1 cellular context compared by ENCODE assay signal in the genomic region with DNA sequence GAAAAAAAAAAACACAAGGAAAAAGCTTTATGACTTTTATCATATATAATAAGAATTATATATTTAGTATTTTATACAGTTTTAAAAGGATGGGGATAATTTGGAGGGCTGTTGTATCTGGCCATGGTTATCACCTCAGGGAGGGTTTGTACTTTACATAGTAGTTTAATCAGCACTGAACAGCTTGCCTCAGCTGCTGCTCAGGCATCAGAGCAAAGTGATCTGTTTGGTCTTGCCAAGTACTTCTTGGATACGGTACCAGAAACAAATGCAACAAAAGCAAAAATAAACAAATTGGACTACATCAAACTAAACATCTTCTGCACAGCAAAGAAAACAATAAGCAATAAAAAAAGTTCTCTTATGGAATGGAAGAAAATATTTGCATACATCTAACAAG.
A peak's percentile ranks its signal among the peaks of the same experiment; 100 is the strongest.
TF ChIP-seq lines count a peak whose summit lies in the region.

No MANE protein-coding gene starts in this region.

TF ChIP-seq in K562, 482 proteins besides CTCF, POLR2A, EP300 and RAD21 (continued from another document):
- TF ChIP-seq, protein P1, sequence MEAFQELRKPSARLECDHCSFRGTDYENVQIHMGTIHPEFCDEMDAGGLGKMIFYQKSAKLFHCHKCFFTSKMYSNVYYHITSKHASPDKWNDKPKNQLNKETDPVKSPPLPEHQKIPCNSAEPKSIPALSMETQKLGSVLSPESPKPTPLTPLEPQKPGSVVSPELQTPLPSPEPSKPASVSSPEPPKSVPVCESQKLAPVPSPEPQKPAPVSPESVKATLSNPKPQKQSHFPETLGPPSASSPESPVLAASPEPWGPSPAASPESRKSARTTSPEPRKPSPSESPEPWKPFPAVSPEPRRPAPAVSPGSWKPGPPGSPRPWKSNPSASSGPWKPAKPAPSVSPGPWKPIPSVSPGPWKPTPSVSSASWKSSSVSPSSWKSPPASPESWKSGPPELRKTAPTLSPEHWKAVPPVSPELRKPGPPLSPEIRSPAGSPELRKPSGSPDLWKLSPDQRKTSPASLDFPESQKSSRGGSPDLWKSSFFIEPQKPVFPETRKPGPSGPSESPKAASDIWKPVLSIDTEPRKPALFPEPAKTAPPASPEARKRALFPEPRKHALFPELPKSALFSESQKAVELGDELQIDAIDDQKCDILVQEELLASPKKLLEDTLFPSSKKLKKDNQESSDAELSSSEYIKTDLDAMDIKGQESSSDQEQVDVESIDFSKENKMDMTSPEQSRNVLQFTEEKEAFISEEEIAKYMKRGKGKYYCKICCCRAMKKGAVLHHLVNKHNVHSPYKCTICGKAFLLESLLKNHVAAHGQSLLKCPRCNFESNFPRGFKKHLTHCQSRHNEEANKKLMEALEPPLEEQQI (IDR thresholded peaks at IDR 0.05) = peak; percentile 23; the same call in 1 of the 2 replicates
- TF ChIP-seq POLR2AphosphoS5 (IDR thresholded peaks at IDR 0.05; ENCODE audit: control insufficient read depth, insufficient read depth, low read depth, low read length) (0 out of 2 replicates have a peak, but pooled peaks have one; percentile 42), SMARCC2 (IDR thresholded peaks at IDR 0.05; ENCODE audit: low read depth) (peak; percentile 72; the same call in 1 of the 2 replicates), ARID1B (IDR thresholded peaks at IDR 0.05) (peak; percentile 91), ZHX1 (conservative IDR thresholded peaks at IDR 0.05; ENCODE audit: low read length) (no peak), RBM22 (IDR thresholded peaks at IDR 0.05; ENCODE audit: low read depth, low read length, poor library complexity, severe bottlenecking) (no peak), NCOR1 (IDR thresholded peaks at IDR 0.05) (peak; percentile 74), NCOA2 (IDR thresholded peaks at IDR 0.05; ENCODE audit: partially characterized antibody in 2 of 2) (no peak), SMARCA4 (IDR thresholded peaks at IDR 0.05) (peak; percentile 78), CC2D1A (IDR thresholded peaks at IDR 0.05) (peak; percentile 49; the same call in 1 of the 2 replicates), TRIM24 (IDR thresholded peaks at IDR 0.05) (peak in 1 of 2 experiments; percentile 29; a peak in 1 of 4 replicates), CBFA2T3 (IDR thresholded peaks at IDR 0.05) (peak; percentile 85), ADNP (tag; IDR thresholded peaks at IDR 0.05) (no peak), TCF3 (CRISPR knock-in tag; IDR thresholded peaks at IDR 0.05) (peak; percentile 66), TAL1 (IDR thresholded peaks at IDR 0.05) (peak; percentile 80), MTA2 (IDR thresholded peaks at IDR 0.05; ENCODE audit: low read depth) (peak; percentile 21; the same call in 1 of the 2 replicates), STAT5A (IDR thresholded peaks at IDR 0.05; ENCODE audit: borderline replicate concordance, low read length) (peak; percentile 29; the same call in 1 of the 2 replicates), CBFA2T2 (conservative IDR thresholded peaks at IDR 0.05) (peak; percentile 71), DPF2 (IDR thresholded peaks at IDR 0.05) (peak; percentile 85), NFIC (IDR thresholded peaks at IDR 0.05) (peak; percentile 51), FOXJ3 (CRISPR knock-in tag; IDR thresholded peaks at IDR 0.05) (no peak), KDM1A (IDR thresholded peaks at IDR 0.05) (peak in 1 of 2 experiments; percentile 13; a peak in 1 of 4 replicates), ZNF174 (CRISPR knock-in tag; IDR thresholded peaks at IDR 0.05) (no peak), SMARCE1 (IDR thresholded peaks at IDR 0.05) (peak; percentile 69), CXXC5 (CRISPR knock-in tag; IDR thresholded peaks at IDR 0.05) (peak; percentile 23; the same call in 1 of the 2 replicates)
- TF ChIP-seq, protein P2, sequence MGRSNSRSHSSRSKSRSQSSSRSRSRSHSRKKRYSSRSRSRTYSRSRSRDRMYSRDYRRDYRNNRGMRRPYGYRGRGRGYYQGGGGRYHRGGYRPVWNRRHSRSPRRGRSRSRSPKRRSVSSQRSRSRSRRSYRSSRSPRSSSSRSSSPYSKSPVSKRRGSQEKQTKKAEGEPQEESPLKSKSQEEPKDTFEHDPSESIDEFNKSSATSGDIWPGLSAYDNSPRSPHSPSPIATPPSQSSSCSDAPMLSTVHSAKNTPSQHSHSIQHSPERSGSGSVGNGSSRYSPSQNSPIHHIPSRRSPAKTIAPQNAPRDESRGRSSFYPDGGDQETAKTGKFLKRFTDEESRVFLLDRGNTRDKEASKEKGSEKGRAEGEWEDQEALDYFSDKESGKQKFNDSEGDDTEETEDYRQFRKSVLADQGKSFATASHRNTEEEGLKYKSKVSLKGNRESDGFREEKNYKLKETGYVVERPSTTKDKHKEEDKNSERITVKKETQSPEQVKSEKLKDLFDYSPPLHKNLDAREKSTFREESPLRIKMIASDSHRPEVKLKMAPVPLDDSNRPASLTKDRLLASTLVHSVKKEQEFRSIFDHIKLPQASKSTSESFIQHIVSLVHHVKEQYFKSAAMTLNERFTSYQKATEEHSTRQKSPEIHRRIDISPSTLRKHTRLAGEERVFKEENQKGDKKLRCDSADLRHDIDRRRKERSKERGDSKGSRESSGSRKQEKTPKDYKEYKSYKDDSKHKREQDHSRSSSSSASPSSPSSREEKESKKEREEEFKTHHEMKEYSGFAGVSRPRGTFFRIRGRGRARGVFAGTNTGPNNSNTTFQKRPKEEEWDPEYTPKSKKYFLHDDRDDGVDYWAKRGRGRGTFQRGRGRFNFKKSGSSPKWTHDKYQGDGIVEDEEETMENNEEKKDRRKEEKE (IDR thresholded peaks at IDR 0.05; ENCODE audit: borderline replicate concordance in 1 of 2, control insufficient read depth in 1 of 2, low read depth in 2 of 2, low read length in 1 of 2) = no peak
- TF ChIP-seq, protein P3, sequence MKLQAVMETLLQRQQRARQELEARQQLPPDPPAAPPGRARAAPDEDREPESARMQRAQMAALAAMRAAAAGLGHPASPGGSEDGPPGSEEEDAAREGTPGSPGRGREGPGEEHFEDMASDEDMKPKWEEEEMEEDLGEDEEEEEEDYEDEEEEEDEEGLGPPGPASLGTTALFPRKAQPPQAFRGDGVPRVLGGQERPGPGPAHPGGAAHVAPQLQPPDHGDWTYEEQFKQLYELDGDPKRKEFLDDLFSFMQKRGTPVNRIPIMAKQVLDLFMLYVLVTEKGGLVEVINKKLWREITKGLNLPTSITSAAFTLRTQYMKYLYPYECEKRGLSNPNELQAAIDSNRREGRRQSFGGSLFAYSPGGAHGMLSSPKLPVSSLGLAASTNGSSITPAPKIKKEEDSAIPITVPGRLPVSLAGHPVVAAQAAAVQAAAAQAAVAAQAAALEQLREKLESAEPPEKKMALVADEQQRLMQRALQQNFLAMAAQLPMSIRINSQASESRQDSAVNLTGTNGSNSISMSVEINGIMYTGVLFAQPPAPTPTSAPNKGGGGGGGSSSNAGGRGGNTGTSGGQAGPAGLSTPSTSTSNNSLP (IDR thresholded peaks at IDR 0.05; ENCODE audit: borderline replicate concordance, low read depth, low read length) = 0 out of 2 replicates have a peak, but pooled peaks have one; percentile 28
